9 cellular contexts compared by ENCODE assay signal in the genomic region with DNA sequence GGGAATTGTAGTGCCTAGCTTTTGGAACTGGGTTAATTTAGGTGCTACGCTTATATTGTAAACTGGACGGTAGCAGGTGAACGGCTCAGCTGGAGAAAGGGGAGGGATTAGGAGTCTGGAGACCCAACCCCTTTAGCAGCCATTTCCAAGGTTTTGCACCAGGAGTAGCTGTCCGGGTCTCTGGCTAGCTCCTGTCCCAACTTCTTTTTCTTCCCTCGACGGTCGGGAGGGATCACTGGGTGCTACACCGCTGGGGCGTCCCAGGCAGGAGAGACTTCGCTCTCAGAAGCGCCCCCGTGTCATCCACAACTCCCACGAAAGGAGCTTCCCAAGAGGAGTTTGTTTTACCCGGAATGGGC. TPM values are rescaled to one million over a fixed set of nuclear protein-coding genes. Genes with fewer than 3 reads are reported as not detected.
DNase-seq lines count a peak whose midpoint lies in the region; ATAC-seq and TF ChIP-seq lines count a peak whose summit lies in the region.
"Had no signal": no experiment of that assay in that cellular context is flagged by ENCODE, and none has a peak within 500 bp of the region (broad histone marks: within the 10 kb centered on the region; RNA-seq: fewer than 3 reads in every experiment).

No MANE protein-coding gene starts in this region.

- ATAC-seq in GM21367 (IDR thresholded peaks at IDR 0.05; ENCODE audit: unreplicated experiment) (no peak), HG03135 (IDR thresholded peaks at IDR 0.05; ENCODE audit: unreplicated experiment) (no peak)

- H3K4me3 ChIP-seq in HUES6 (ENCODE audit: low read depth, low read length) (peak overlapping the region; percentile 96), esophagus squamous epithelium (peak overlapping the region; percentile 17 to 59 (median 39)), trophoblast cell (ENCODE audit: low read depth, low read length) (peak overlapping the region; percentile 70)

- no peak for TF ChIP-seq POLR2A in esophagus squamous epithelium (IDR thresholded peaks at IDR 0.05)

- H3K79me1 ChIP-seq in trophoblast cell (ENCODE audit: low read length) = no peaks in the 10 kb centered on the region

- no peaks in the 10 kb centered on the region for H3K9me3 ChIP-seq in HUES6 (ENCODE audit: control insufficient read depth, insufficient read depth, low read depth, low read length)
- H3K9me3 ChIP-seq in esophagus squamous epithelium = no peaks in the 10 kb centered on the region
- H3K9me3 ChIP-seq in trophoblast cell (ENCODE audit: insufficient read depth, low read depth, low read length) = no peaks in the 10 kb centered on the region

- H3K14ac ChIP-seq in trophoblast cell (ENCODE audit: low read length) = no peak overlapping the region

- H4K91ac ChIP-seq in trophoblast cell (ENCODE audit: low read depth, low read length) = no peak overlapping the region

- H3K4me2 ChIP-seq in trophoblast cell (ENCODE audit: low read length) = peak overlapping the region; percentile 100

- DNase-seq in NCI-H748 treated with DMSO at 0.1 percent for 48 hours (lab: John Stamatoyannopoulos, UW) (peak; percentile 88), esophagus squamous epithelium (lab: John Stamatoyannopoulos, UW) (no peak), trophoblast cell (no peak), GDM1 (lab: John Stamatoyannopoulos, UW) (no peak)
- DNase-seq in NK-92 treated with Interleukin-12 subunit alpha and Interleukin-12 subunit beta, amount 100 ng/mL, for 24 hours (lab: John Stamatoyannopoulos, UW) = no peak
- DNase-seq: activated naive CD8-positive, alpha-beta T cell treated with anti-CD3 and anti-CD28 coated beads, Interleukin-2, amount 10 ng/mL, durations not matched to agents 7 days and 5 days had no signal

- no peak overlapping the region for H3K27ac ChIP-seq in HUES6 (ENCODE audit: low read depth, low read length)
- H3K27ac ChIP-seq in esophagus squamous epithelium = no peak overlapping the region
- H3K27ac ChIP-seq in trophoblast cell (ENCODE audit: low read depth, low read length) = no peak overlapping the region

- no peak overlapping the region for H2AK5ac ChIP-seq in trophoblast cell (ENCODE audit: low read length)

- peak overlapping the region; percentile 44 for H2AFZ ChIP-seq in trophoblast cell (ENCODE audit: insufficient read depth, low read length, poor library complexity)

- no peak overlapping the region for H4K12ac ChIP-seq in trophoblast cell (ENCODE audit: low read depth, low read length)

- no peak overlapping the region for H2BK12ac ChIP-seq in trophoblast cell (ENCODE audit: low read length)

- H4K8ac ChIP-seq in trophoblast cell (ENCODE audit: low read depth, low read length) = no peak overlapping the region

- no peak overlapping the region for H2BK5ac ChIP-seq in trophoblast cell (ENCODE audit: low read depth, low read length, poor library complexity)

- H2BK120ac ChIP-seq in trophoblast cell (ENCODE audit: insufficient read depth, low read length, poor library complexity) = no peak overlapping the region

- H3K4me1 ChIP-seq in HUES6 (ENCODE audit: control insufficient read depth, insufficient read depth, low read length) = peaks cover 14% of the 10 kb centered on the region
- H3K4me1 ChIP-seq in esophagus squamous epithelium = peaks cover 8 to 40% (median 14%) of the 10 kb centered on the region in 3 donors
- H3K4me1 ChIP-seq in trophoblast cell (ENCODE audit: control insufficient read depth in 1 of 2, insufficient read depth in 2 of 2, low read length in 2 of 2) = peaks cover 6 to 9% of the 10 kb centered on the region in 2 experiments

- no peak overlapping the region for H3K4ac ChIP-seq in trophoblast cell (ENCODE audit: low read depth, low read length)

- H3K23ac ChIP-seq in trophoblast cell (ENCODE audit: low read length) = no peak overlapping the region

- H3K36me3 ChIP-seq in HUES6 (ENCODE audit: control insufficient read depth, insufficient read depth, low read length) (no peaks in the 10 kb centered on the region), esophagus squamous epithelium (no peaks in the 10 kb centered on the region), trophoblast cell (ENCODE audit: control insufficient read depth in 1 of 2, insufficient read depth in 2 of 2, low read length in 2 of 2) (no peaks in the 10 kb centered on the region)

- intact Hi-C loops in esophagus squamous epithelium (cut with DNase I) = no loop called here

- no peak overlapping the region for H3K18ac ChIP-seq in trophoblast cell (ENCODE audit: low read length)

- peaks cover 58% of the 10 kb centered on the region for H3K27me3 ChIP-seq in HUES6 (ENCODE audit: control insufficient read depth, insufficient read depth, low read length)
- H3K27me3 ChIP-seq in esophagus squamous epithelium = peaks cover 0 to 65% (median 11%) of the 10 kb centered on the region in 4 donors
- peaks cover 18% of the 10 kb centered on the region for H3K27me3 ChIP-seq in trophoblast cell (ENCODE audit: insufficient read depth, low read length)

- no peaks in the 10 kb centered on the region for H3K79me2 ChIP-seq in trophoblast cell (ENCODE audit: control insufficient read depth, insufficient read depth, low read length, poor library complexity)

- no peak for TF ChIP-seq CTCF in esophagus squamous epithelium (IDR thresholded peaks at IDR 0.05)

- WGBS in esophagus squamous epithelium, 2 donors = 2% methylated on average over 12 to 14 of the region's 14 CpGs
- WGBS in trophoblast cell (ENCODE audit: extremely low coverage, insufficient coverage, insufficient read length) = no CpG with 5 or more reads among the region's 14 CpGs

- H3K9ac ChIP-seq in HUES6 (ENCODE audit: low read length) = no peak overlapping the region
- no peak overlapping the region for H3K9ac ChIP-seq in trophoblast cell (ENCODE audit: low read length)

RNA-seq across cellular contexts. Expression of a gene that starts 0.7 kb away (rescaled TPM):
- total RNA-seq in esophagus squamous epithelium = not detected
- polyA plus RNA-seq in trophoblast cell (2013) = 0.83 and 0.88 TPM in 2 replicates
- total RNA-seq: activated naive CD8-positive, alpha-beta T cell treated with anti-CD3 and anti-CD28 coated beads, Interleukin-2, amount 10 ng/mL, durations not matched to agents 7 days and 5 days had no signal

Comparison
In these comparisons a context has a peak if more than half of its experiments do, and no peak if none do; other contexts are left out.
1. H3K4me3 ChIP-seq: peak in every context shown above with its lines; median percentile 96 in HUES6; 70 in trophoblast cell; 39 in esophagus squamous epithelium.